ENCODE assay signal across 1 cellular context in genomic region chr11:5151713-5152153, GRCh38.
A peak's percentile ranks its signal among the peaks of the same experiment; 100 is the strongest.
TF ChIP-seq lines count a peak whose summit lies in the region.

No MANE protein-coding gene starts in this region.

TF ChIP-seq in K562, 482 proteins besides CTCF, POLR2A, EP300 and RAD21 (continued from another document and continues in another):
- peak in 1 of 2 experiments; percentile 74 for TF ChIP-seq AFF1 (IDR thresholded peaks at IDR 0.05; ENCODE audit: low read depth in 1 of 2, partially characterized antibody in 2 of 2)
- peak; percentile 52 for TF ChIP-seq ZFX (CRISPR knock-in tag; IDR thresholded peaks at IDR 0.05)
- peak; percentile 49; the same call in 1 of the 2 replicates for TF ChIP-seq BHLHE40 (IDR thresholded peaks at IDR 0.05; ENCODE audit: low read length)
- TF ChIP-seq PHF8 (IDR thresholded peaks at IDR 0.05; ENCODE audit: borderline replicate concordance, low read length) = no peak
- no peak for TF ChIP-seq HDGF (IDR thresholded peaks at IDR 0.05)
- TF ChIP-seq ESRRA (IDR thresholded peaks at IDR 0.05; ENCODE audit: borderline replicate concordance, low read depth) = peak; percentile 44; the same call in 1 of the 2 replicates
- 0 out of 2 replicates have a peak, but pooled peaks have one; percentile 22 for TF ChIP-seq LCOR (CRISPR knock-in tag; IDR thresholded peaks at IDR 0.05)
- TF ChIP-seq GABPB2 (CRISPR knock-in tag; conservative IDR thresholded peaks at IDR 0.05) = no peak
- TF ChIP-seq RNF2 (IDR thresholded peaks at IDR 0.05) = peak; percentile 82; the same call in 1 of the 2 replicates
- no peak for TF ChIP-seq ZBTB8A (IDR thresholded peaks at IDR 0.05; ENCODE audit: partially characterized antibody)
- TF ChIP-seq THRA (IDR thresholded peaks at IDR 0.05) = no peak
- TF ChIP-seq PHTF2 (CRISPR knock-in tag; IDR thresholded peaks at IDR 0.05) = no peak
- peak; percentile 84; the same call in 1 of the 2 replicates for TF ChIP-seq DMBX1 (CRISPR knock-in tag; IDR thresholded peaks at IDR 0.05; ENCODE audit: borderline replicate concordance)
- TF ChIP-seq SNIP1 (IDR thresholded peaks at IDR 0.05; ENCODE audit: low read depth) = no peak
- TF ChIP-seq TBL1XR1 (IDR thresholded peaks at IDR 0.05; ENCODE audit: low read length in 2 of 2) = peak in 1 of 2 experiments; percentile 84; a peak in 3 of 4 replicates
- TF ChIP-seq PHF21A (IDR thresholded peaks at IDR 0.05; ENCODE audit: borderline replicate concordance, low read depth) = no peak
- peak; percentile 74; the same call in 1 of the 2 replicates for TF ChIP-seq ZKSCAN8 (CRISPR knock-in tag; IDR thresholded peaks at IDR 0.05)
- no peak for TF ChIP-seq ZHX1 (conservative IDR thresholded peaks at IDR 0.05; ENCODE audit: low read length)
- TF ChIP-seq ZNF444 (CRISPR knock-in tag; IDR thresholded peaks at IDR 0.05) = peak; percentile 61; the same call in 1 of the 2 replicates
- peak; percentile 88 to 91 for TF ChIP-seq ARNT (IDR thresholded peaks at IDR 0.05)
- no peak for TF ChIP-seq MXD1 (CRISPR knock-in tag; IDR thresholded peaks at IDR 0.05; ENCODE audit: borderline replicate concordance, poor library complexity, severe bottlenecking)
- TF ChIP-seq ZNF830 (CRISPR knock-in tag; IDR thresholded peaks at IDR 0.05) = no peak
- TF ChIP-seq POU5F1 (IDR thresholded peaks at IDR 0.05; ENCODE audit: borderline replicate concordance, low read depth, low read length, partially characterized antibody) = no peak
- TF ChIP-seq ZBTB11 (CRISPR knock-in tag; IDR thresholded peaks at IDR 0.05) = peak in 1 of 3 experiments; percentile 78; a peak in 2 of 6 replicates
- TF ChIP-seq STAT6 (CRISPR knock-in tag; IDR thresholded peaks at IDR 0.05) = no peak
- no peak for TF ChIP-seq TSHZ1 (CRISPR knock-in tag; IDR thresholded peaks at IDR 0.05)
- no peak for TF ChIP-seq GTF2B (IDR thresholded peaks at IDR 0.05; ENCODE audit: extremely low read depth, insufficient read length)
- TF ChIP-seq ZNF24 (IDR thresholded peaks at IDR 0.05) = no peak
- TF ChIP-seq ATF6 (CRISPR knock-in tag; IDR thresholded peaks at IDR 0.05) = no peak
- peak in 1 of 2 experiments; percentile 57; a peak in 1 of 4 replicates for TF ChIP-seq MNT (conservative IDR thresholded peaks at IDR 0.05)
- no peak for TF ChIP-seq TAF15 (IDR thresholded peaks at IDR 0.05; ENCODE audit: low read depth, low read length)
- TF ChIP-seq ZNF785 (CRISPR knock-in tag; IDR thresholded peaks at IDR 0.05) = no peak
- TF ChIP-seq KDM5B (IDR thresholded peaks at IDR 0.05; ENCODE audit: insufficient replicate concordance, low read depth, low read length) = no peak
